Comparison of ENCODE assay signal across 19 cellular contexts in genomic region chr15:68420186-68420684, GRCh38. TPM values are rescaled to one million over a fixed set of nuclear protein-coding genes. Genes with fewer than 3 reads are reported as not detected.
A peak's percentile ranks its signal among the peaks of the same experiment; 100 is the strongest.
DNase-seq lines count a peak whose midpoint lies in the region; ATAC-seq and TF ChIP-seq lines count a peak whose summit lies in the region.
"Had no signal": no experiment of that assay in that cellular context is flagged by ENCODE, and none has a peak within 500 bp of the region (broad histone marks: within the 10 kb centered on the region; RNA-seq: fewer than 3 reads in every experiment).

No MANE protein-coding gene starts in this region.

- no peaks in the 10 kb centered on the region for H3K9me3 Mint-ChIP-seq in osteocyte (ENCODE audit: unreplicated experiment)
- H3K9me3 Mint-ChIP-seq in natural killer cell treated with Interleukin-12 subunit alpha and Interleukin-12 subunit beta and Interleukin-15 and Interleukin-18, amount 100 ng/mL, for 72 hours = no peaks in the 10 kb centered on the region
- H3K9me3 Mint-ChIP-seq: activated T-helper 2 cell treated with anti-CD3 and anti-CD28 coated beads, Interferon-gamma antibody, Interleukin-2, Interleukin-4, amounts not matched to agents 10 μg/mL and 5 μg/mL and 100 μg/mL, durations not matched to agents 14 hours and 24 hours and 36 hours; IgD-negative memory B cell; natural killer cell; T-helper 2 cell treated with Interferon-gamma antibody and Interleukin-4, amounts not matched to agents 5 μg/mL and 100 μg/mL, for 36 hours had no signal

- H3K27me3 Mint-ChIP-seq in osteocyte (ENCODE audit: unreplicated experiment) = no peaks in the 10 kb centered on the region
- H3K27me3 Mint-ChIP-seq in natural killer cell treated with Interleukin-12 subunit alpha and Interleukin-12 subunit beta and Interleukin-15 and Interleukin-18, amount 100 ng/mL, for 72 hours = peaks cover 12 to 29% of the 10 kb centered on the region in 2 donors

- H3K4me3 ChIP-seq in coronary artery = no peak overlapping the region
- H3K4me3 ChIP-seq: left ventricle myocardium inferior had no signal

- H3K4me3 Mint-ChIP-seq in osteocyte (ENCODE audit: unreplicated experiment) = no peak overlapping the region
- no peak overlapping the region for H3K4me3 Mint-ChIP-seq in natural killer cell treated with Interleukin-12 subunit alpha and Interleukin-12 subunit beta and Interleukin-15 and Interleukin-18, amount 100 ng/mL, for 72 hours
- H3K4me3 Mint-ChIP-seq: IgD-negative memory B cell; natural killer cell; T-helper 2 cell treated with Interferon-gamma antibody and Interleukin-4, amounts not matched to agents 5 μg/mL and 100 μg/mL, for 36 hours had no signal

- H3K27ac ChIP-seq in coronary artery = peak overlapping the region; percentile 9 to 58

- H3K27ac Mint-ChIP-seq in osteocyte (ENCODE audit: unreplicated experiment) = peak overlapping the region; percentile 86
- no peak overlapping the region for H3K27ac Mint-ChIP-seq in natural killer cell treated with Interleukin-12 subunit alpha and Interleukin-12 subunit beta and Interleukin-15 and Interleukin-18, amount 100 ng/mL, for 72 hours
- H3K27ac Mint-ChIP-seq: activated T-helper 2 cell treated with anti-CD3 and anti-CD28 coated beads, Interferon-gamma antibody, Interleukin-2, Interleukin-4, amounts not matched to agents 10 μg/mL and 5 μg/mL and 100 μg/mL, durations not matched to agents 14 hours and 24 hours and 36 hours; IgD-negative memory B cell; natural killer cell; T-helper 2 cell treated with Interferon-gamma antibody and Interleukin-4, amounts not matched to agents 5 μg/mL and 100 μg/mL, for 36 hours had no signal

- peaks cover 89% of the 10 kb centered on the region for H3K4me1 Mint-ChIP-seq in osteocyte (ENCODE audit: unreplicated experiment)
- no peaks in the 10 kb centered on the region for H3K4me1 Mint-ChIP-seq in natural killer cell treated with Interleukin-12 subunit alpha and Interleukin-12 subunit beta and Interleukin-15 and Interleukin-18, amount 100 ng/mL, for 72 hours (ENCODE audit: low read depth in 2 of 2)
- H3K4me1 Mint-ChIP-seq: IgD-negative memory B cell, natural killer cell had no signal

- H3K36me3 Mint-ChIP-seq in osteocyte (ENCODE audit: unreplicated experiment) = peaks cover 62% of the 10 kb centered on the region
- no peaks in the 10 kb centered on the region for H3K36me3 Mint-ChIP-seq in natural killer cell treated with Interleukin-12 subunit alpha and Interleukin-12 subunit beta and Interleukin-15 and Interleukin-18, amount 100 ng/mL, for 72 hours
- H3K36me3 Mint-ChIP-seq: IgD-negative memory B cell, natural killer cell had no signal

- TF ChIP-seq CTCF in coronary artery (IDR thresholded peaks at IDR 0.05) = no peak
- no peak for TF ChIP-seq CTCF in osteocyte (IDR thresholded peaks at IDR 0.05)

- peak; percentile 71 for DNase-seq in EH (ENCODE audit: low read depth)
- DNase-seq in NCI-H1417 treated with DMSO at 0.1 percent for 48 hours (lab: John Stamatoyannopoulos, UW) = peak; percentile 8
- peak; percentile 9 for DNase-seq in coronary artery (ENCODE audit: low spot score)
- peak; percentile 32 for DNase-seq in osteocyte (ENCODE audit: extremely low spot score, unreplicated experiment)
- no peak for DNase-seq in AG20443 (ENCODE audit: low spot score)
- no peak for DNase-seq in natural killer cell treated with Interleukin-12 subunit alpha and Interleukin-12 subunit beta and Interleukin-15 and Interleukin-18, amount 100 ng/mL, for 72 hours (ENCODE audit: low spot score)
- DNase-seq: activated CD4-positive, alpha-beta T cell treated with anti-CD3 and anti-CD28 coated beads, Interleukin-2, amount 50 U/mL, for 4 hours; AML-193; DMS 273 treated with DMSO at 0.1 percent for 48 hours; hippocampal formation; left ventricle myocardium inferior; natural killer cell; NCI-H1092 treated with DMSO at 0.1 percent for 48 hours; stimulated activated naive CD8-positive, alpha-beta T cell treated with anti-CD3 and anti-CD28 coated beads, Interleukin-15, Interleukin-2, amounts not matched to agents 100 U/mL and 50 U/mL, for 24 hours had no signal

- ATAC-seq in GM19455 (IDR thresholded peaks at IDR 0.05; ENCODE audit: unreplicated experiment) (no peak), HG02759 (IDR thresholded peaks at IDR 0.05; ENCODE audit: unreplicated experiment) (no peak)
- no peak for ATAC-seq in natural killer cell treated with Interleukin-12 subunit alpha and Interleukin-12 subunit beta and Interleukin-15 and Interleukin-18, amount 100 ng/mL, for 72 hours
- ATAC-seq: natural killer cell; stimulated activated naive CD8-positive, alpha-beta T cell treated with anti-CD3 and anti-CD28 coated beads, Interleukin-15, Interleukin-2, amounts not matched to agents 100 U/mL and 50 U/mL, for 24 hours had no signal

RNA-seq across cellular contexts. Expression of gene ITGA11, which starts 11.7 kb away (rescaled TPM):
- total RNA-seq in osteocyte = 1,149 and 1,161 TPM in 2 replicates
- total RNA-seq in natural killer cell treated with Interleukin-12 subunit alpha and Interleukin-12 subunit beta and Interleukin-15 and Interleukin-18, amount 100 ng/mL, for 72 hours = under 1 TPM; 0.17 to 0.98 TPM
- total RNA-seq: natural killer cell had no signal

Comparison
In these comparisons a context has a peak if more than half of its experiments do, and no peak if none do; other contexts are left out.
1. DNase-seq: peak in EH (single experiment), NCI-H1417 treated with DMSO at 0.1 percent for 48 hours (single experiment), coronary artery (single experiment) and osteocyte (single experiment); none in AG20443 (single experiment) and natural killer cell treated with Interleukin-12 subunit alpha and Interleukin-12 subunit beta and Interleukin-15 and Interleukin-18, amount 100 ng/mL, for 72 hours (single experiment).
2. RNA of gene ITGA11, which starts 11.7 kb away (total RNA-seq): 1,149 to 1,161 TPM in osteocyte; 0.17 to 0.98 TPM in natural killer cell treated with Interleukin-12 subunit alpha and Interleukin-12 subunit beta and Interleukin-15 and Interleukin-18, amount 100 ng/mL, for 72 hours; every median in the first group is over 100 times any median in the second.